ENCODE assay signal across 9 cellular contexts in the genomic region with DNA sequence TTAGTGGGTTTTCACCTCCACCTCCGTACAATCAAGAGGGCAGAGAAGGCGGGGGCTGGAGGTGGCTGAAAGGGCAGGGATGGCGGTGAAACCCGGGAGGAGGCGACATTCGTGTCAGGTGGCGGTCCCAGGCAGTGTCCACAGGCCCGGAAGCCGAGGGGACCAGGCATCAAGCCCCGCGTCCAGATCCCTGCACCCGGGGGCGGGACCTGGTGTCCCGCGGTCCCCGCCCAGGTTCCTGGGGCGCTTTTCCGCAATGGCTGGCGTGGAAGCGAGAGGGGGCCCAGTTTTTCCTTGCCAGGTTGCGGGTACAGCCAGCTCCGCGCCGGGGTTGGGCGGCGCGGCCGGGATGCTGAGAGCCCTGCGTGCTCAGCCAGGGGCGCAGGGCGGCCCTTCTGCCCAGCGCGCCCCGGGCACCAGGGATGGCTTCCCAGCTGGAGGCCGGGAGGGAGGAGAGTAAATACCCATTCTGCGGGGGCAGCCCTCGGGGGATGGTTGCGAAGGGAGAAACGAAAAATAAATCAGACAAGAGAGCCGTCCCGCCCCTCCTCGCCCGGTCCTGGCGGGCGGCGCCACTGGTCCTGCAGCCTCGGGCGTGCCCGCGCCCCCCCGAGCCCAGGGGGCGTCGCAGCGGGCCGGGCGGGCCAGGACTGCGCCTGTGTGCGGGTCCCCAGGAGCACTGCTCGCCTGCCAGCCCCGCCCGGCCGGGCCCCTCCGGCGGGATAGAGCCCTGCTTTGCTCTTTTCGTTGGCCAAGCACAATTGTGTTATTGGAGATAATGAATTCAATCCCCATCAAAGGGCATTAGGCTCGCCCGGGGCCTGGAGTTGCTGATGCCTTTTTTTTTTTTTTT.
DNase-seq lines count a peak whose midpoint lies in the region; ATAC-seq and TF ChIP-seq lines count a peak whose summit lies in the region.
"Had no signal": no experiment of that assay in that cellular context is flagged by ENCODE, and none has a peak within 500 bp of the region (broad histone marks: within the 10 kb centered on the region; RNA-seq: fewer than 3 reads in every experiment).

No MANE protein-coding gene starts in this region.

- peak; percentile 57 for DNase-seq in DMS153 treated with DMSO at 0.1 percent for 48 hours (lab: John Stamatoyannopoulos, UW; ENCODE audit: unreplicated experiment)
- peak; percentile 46 to 70 for DNase-seq in NCI-H1930 (lab: John Stamatoyannopoulos, UW)
- no peak for DNase-seq in brain microvascular endothelial cell
- no peak for DNase-seq in stimulated activated CD4-positive, alpha-beta T cell treated with anti-CD3 and anti-CD28 coated beads, Interleukin-4, amount 100 ng/mL, for 24 hours
- DNase-seq in erythroblast (lab: John Stamatoyannopoulos, UW) = no peak
- no peak for DNase-seq in amygdala (lab: John Stamatoyannopoulos, UW)
- DNase-seq: KBM-7 had no signal

- H3K27me3 ChIP-seq in brain microvascular endothelial cell (replicated peaks) (peaks cover 50% of the 10 kb centered on the region), mucosa of rectum (ENCODE audit: control insufficient read depth in 2 of 2, insufficient read depth in 2 of 2, low read length in 2 of 2) (peaks cover 3 to 11% of the 10 kb centered on the region in 2 donors)

- H3K9ac ChIP-seq in mucosa of rectum (ENCODE audit: low read depth in 1 of 2, low read length in 2 of 2) = peak overlapping the region; percentile 52 to 72

- H3K27ac ChIP-seq in brain microvascular endothelial cell = no peak overlapping the region
- H3K27ac ChIP-seq in mucosa of rectum (ENCODE audit: low read depth in 2 of 2, low read length in 2 of 2) = peak overlapping the region; percentile 89 to 92

- no peaks in the 10 kb centered on the region for H3K36me3 ChIP-seq in brain microvascular endothelial cell (replicated peaks)
- H3K36me3 ChIP-seq in mucosa of rectum (ENCODE audit: control insufficient read depth in 2 of 2, insufficient read depth in 2 of 2, low read length in 2 of 2) = no peaks in the 10 kb centered on the region

- TF ChIP-seq CTCF in brain microvascular endothelial cell (IDR thresholded peaks at IDR 0.05; ENCODE audit: low read depth, low read length, missing control alignments) = no peak

- TF ChIP-seq POLR2A in erythroblast (IDR thresholded peaks at IDR 0.05; ENCODE audit: low read length) = no peak

- peaks cover 3 to 16% of the 10 kb centered on the region in 2 donors for H3K4me1 ChIP-seq in mucosa of rectum (ENCODE audit: control insufficient read depth in 2 of 2, insufficient read depth in 2 of 2, low read length in 2 of 2)

- in situ Hi-C loops in brain microvascular endothelial cell (cut with HindIII; ENCODE audit: low pct_ligation_motif_present, low sequenced_read_pairs) = no loop called here

- peak overlapping the region; percentile 12 for H3K4me3 ChIP-seq in brain microvascular endothelial cell (ENCODE audit: low read depth, low read length)
- H3K4me3 ChIP-seq in mucosa of rectum (ENCODE audit: low read length in 2 of 2) = peak overlapping the region; percentile 67 to 73

- H3K9me3 ChIP-seq in mucosa of rectum (ENCODE audit: control insufficient read depth in 2 of 2, low read length in 2 of 2) = no peaks in the 10 kb centered on the region

- ATAC-seq in GM19035 (IDR thresholded peaks at IDR 0.05; ENCODE audit: unreplicated experiment) = no peak

Comparison
In these comparisons a context has a peak if more than half of its experiments do, and no peak if none do; other contexts are left out.
1. DNase-seq: peak in DMS153 treated with DMSO at 0.1 percent for 48 hours (single experiment) and NCI-H1930 (2 of 2); none in brain microvascular endothelial cell (single experiment), stimulated activated CD4-positive, alpha-beta T cell treated with anti-CD3 and anti-CD28 coated beads, Interleukin-4, amount 100 ng/mL, for 24 hours (single experiment), erythroblast (0 of 2) and amygdala (0 of 56).